ENCODE assay signal across 1 cellular context in genomic region chr5:132065351-132065937, GRCh38.
TF ChIP-seq lines count a peak whose summit lies in the region.

No MANE protein-coding gene starts in this region.

TF ChIP-seq in H1, 55 proteins besides CTCF, POLR2A, EP300 and RAD21:
- TF ChIP-seq KDM1A (IDR thresholded peaks at IDR 0.05; ENCODE audit: borderline replicate concordance, low read length): no peak
- no peak for TF ChIP-seq TBP (IDR thresholded peaks at IDR 0.05; ENCODE audit: low read depth, low read length)
- no peak for TF ChIP-seq HDAC2 (IDR thresholded peaks at IDR 0.05; ENCODE audit: borderline replicate concordance in 1 of 2, low read depth in 2 of 2, low read length in 2 of 2)
- TF ChIP-seq CHD1 (IDR thresholded peaks at IDR 0.05; ENCODE audit: low read depth, low read length): no peak
- TF ChIP-seq SP1 (IDR thresholded peaks at IDR 0.05; ENCODE audit: low read depth, low read length): no peak
- TF ChIP-seq GABPA (IDR thresholded peaks at IDR 0.05; ENCODE audit: borderline replicate concordance, insufficient read depth, low read length): no peak
- TF ChIP-seq KDM5A (IDR thresholded peaks at IDR 0.05; ENCODE audit: low read length): no peak
- TF ChIP-seq NRF1 (IDR thresholded peaks at IDR 0.05; ENCODE audit: low read depth, low read length): no peak
- no peak for TF ChIP-seq JUND (IDR thresholded peaks at IDR 0.05; ENCODE audit: low read length)
